In genomic region chr15:41284425-41285177, GRCh38 we compare ENCODE assay signal across 8 cellular contexts. TPM values are rescaled to one million over a fixed set of nuclear protein-coding genes. Genes with fewer than 3 reads are reported as not detected.
A peak's percentile ranks its signal among the peaks of the same experiment; 100 is the strongest.
DNase-seq lines count a peak whose midpoint lies in the region; ATAC-seq, FAIRE-seq and TF ChIP-seq lines count a peak whose summit lies in the region.

No MANE protein-coding gene starts in this region.

- H3K27me3 ChIP-seq in bronchial epithelial cell (ENCODE audit: control insufficient read depth, insufficient read depth, low read length) = no peaks in the 10 kb centered on the region
- H3K27me3 ChIP-seq in layer of hippocampus (ENCODE audit: control insufficient read depth, insufficient read depth, low read length) = no peaks in the 10 kb centered on the region
- H3K27me3 ChIP-seq in stomach smooth muscle (ENCODE audit: control insufficient read depth in 1 of 2, insufficient read depth in 2 of 2, low read length in 2 of 2) = no peaks in the 10 kb centered on the region

- FAIRE-seq in bronchial epithelial cell (lab: Jason Lieb, UNC) = no peak

- no peak for TF ChIP-seq CTCF in bronchial epithelial cell (IDR thresholded peaks at IDR 0.05; ENCODE audit: insufficient read depth, low read length, severe bottlenecking)

- peak overlapping the region; percentile 82 for H3K4me3 ChIP-seq in bronchial epithelial cell (ENCODE audit: low read depth, low read length)
- H3K4me3 ChIP-seq in stomach smooth muscle (ENCODE audit: low read length in 2 of 2) = peak overlapping the region; percentile 90 to 97

- peak overlapping the region; percentile 88 to 92 for H3K9ac ChIP-seq in stomach smooth muscle (ENCODE audit: low read length in 2 of 2)

- H3K36me3 ChIP-seq in bronchial epithelial cell (ENCODE audit: control insufficient read depth, insufficient read depth, low read length) (peaks cover 14% of the 10 kb centered on the region), stomach smooth muscle (ENCODE audit: control insufficient read depth in 2 of 2, insufficient read depth in 2 of 2, low read length in 2 of 2) (peaks cover 9 to 24% of the 10 kb centered on the region in 2 donors)

- peaks cover 14% of the 10 kb centered on the region for H3K4me1 ChIP-seq in stomach smooth muscle (ENCODE audit: control insufficient read depth, insufficient read depth, low read length)

- no peaks in the 10 kb centered on the region for H3K9me3 ChIP-seq in stomach smooth muscle (ENCODE audit: control insufficient read depth in 2 of 2, low read length in 2 of 2)

- H3K27ac ChIP-seq in layer of hippocampus (ENCODE audit: low read depth, low read length) (peak overlapping the region; percentile 88), stomach smooth muscle (ENCODE audit: low read length) (peak overlapping the region; percentile 78)

- no peak for ATAC-seq in GM19455 (IDR thresholded peaks at IDR 0.05; ENCODE audit: unreplicated experiment)

- DNase-seq in NCI-H1694 (lab: John Stamatoyannopoulos, UW) (peak; percentile 3), NCI-H1694 treated with DMSO at 0.1 percent for 48 hours (lab: John Stamatoyannopoulos, UW) (no peak), NCI-H2171 (lab: John Stamatoyannopoulos, UW) (peak; percentile 12), bronchial epithelial cell (ENCODE audit: low read depth) (peak; percentile 17), NCI-H2107 (lab: John Stamatoyannopoulos, UW) (no peak)

RNA-seq across cellular contexts. Expression of gene OIP5, which starts 47.8 kb away (rescaled TPM):
- total RNA-seq in bronchial epithelial cell = 0.26 and 0.38 TPM in 2 replicates

RNA-seq across cellular contexts. Expression of gene NUSAP1, which starts 48.1 kb away (rescaled TPM):
- total RNA-seq in bronchial epithelial cell = 3.7 and 4.1 TPM in 2 replicates

RNA-seq across cellular contexts. Expression of gene CHP1, which starts 53.5 kb away (rescaled TPM):
- total RNA-seq in bronchial epithelial cell = 63.6 and 75.8 TPM in 2 replicates

RNA-seq across cellular contexts. Expression of gene EXD1, which starts 54.0 kb away (rescaled TPM):
- under 0.01 and 0.13 TPM in 2 replicates for total RNA-seq in bronchial epithelial cell

Comparison
In these comparisons a context has a peak if more than half of its experiments do, and no peak if none do; other contexts are left out.
1. DNase-seq: peak in NCI-H1694 (single experiment), NCI-H2171 (single experiment) and bronchial epithelial cell (single experiment); none in NCI-H1694 treated with DMSO at 0.1 percent for 48 hours (single experiment) and NCI-H2107 (single experiment).